Comparison of ENCODE assay signal across 8 cellular contexts in the genomic region with DNA sequence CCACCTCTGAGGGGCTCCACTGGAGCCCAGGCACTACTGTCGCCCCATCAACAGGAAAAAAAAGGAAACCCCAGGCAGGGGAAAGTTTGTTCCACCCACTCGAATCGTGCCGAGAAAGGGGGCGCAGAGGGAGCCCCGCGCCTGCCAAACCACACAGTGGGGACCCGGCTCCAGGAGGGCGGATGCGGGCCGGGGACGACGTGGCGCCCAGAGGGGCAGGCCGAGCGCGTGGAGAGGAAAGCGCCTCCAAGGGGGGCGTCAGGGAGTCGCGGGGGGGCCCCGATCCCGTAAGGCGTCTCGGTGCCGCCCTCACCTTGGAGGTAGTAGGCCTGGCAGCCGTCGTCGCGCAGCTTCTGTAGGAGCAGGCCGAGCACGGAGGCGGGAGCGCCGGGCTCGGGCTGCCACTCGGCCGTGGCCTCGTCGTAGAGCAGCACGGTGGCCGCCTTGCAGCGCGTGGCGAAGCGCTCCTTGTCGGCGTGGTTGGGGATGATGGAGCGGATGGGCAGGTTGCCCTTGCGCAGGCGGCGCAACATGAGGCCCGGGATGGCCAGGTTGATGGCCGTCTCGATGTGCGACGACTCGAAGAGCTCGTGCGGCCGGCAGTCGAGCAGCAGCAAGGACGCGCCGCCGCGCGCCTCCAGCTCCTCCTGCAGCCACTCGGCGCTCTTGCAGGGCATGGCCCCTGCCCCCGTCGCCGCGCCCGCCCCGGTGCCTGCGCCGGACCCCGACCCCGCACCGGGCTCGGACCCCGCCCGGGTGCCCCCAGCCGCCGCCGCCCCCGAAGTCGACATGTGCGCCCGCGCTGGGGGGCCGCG. TPM values are rescaled to one million over a fixed set of nuclear protein-coding genes. Genes with fewer than 3 reads are reported as not detected.
DNase-seq lines count a peak whose midpoint lies in the region; ATAC-seq, FAIRE-seq and TF ChIP-seq lines count a peak whose summit lies in the region.

No MANE protein-coding gene starts in this region.

- H3K36me3 Mint-ChIP-seq in CD8-positive, alpha-beta memory T cell = peaks cover 0 to 37% (median 7%) of the 10 kb centered on the region in 3 donors
- H3K36me3 Mint-ChIP-seq in activated CD4-positive, alpha-beta T cell treated with anti-CD3 and anti-CD28 coated beads, Interleukin-2, amount 10 ng/mL, durations not matched to agents 24 days and 14 days (ENCODE audit: low read depth) = peaks cover 29% of the 10 kb centered on the region
- H3K36me3 Mint-ChIP-seq in mesothelial cell of epicardium = peaks cover 6% of the 10 kb centered on the region

- peaks cover 46% of the 10 kb centered on the region for H3K4me1 ChIP-seq in CD8-positive, alpha-beta memory T cell (ENCODE audit: insufficient read depth, low read length)
- H3K4me1 ChIP-seq in stomach smooth muscle (ENCODE audit: control insufficient read depth, insufficient read depth, low read length) = peaks cover 60% of the 10 kb centered on the region

- no peaks in the 10 kb centered on the region for H3K9me3 Mint-ChIP-seq in CD8-positive, alpha-beta memory T cell
- H3K9me3 Mint-ChIP-seq in activated CD4-positive, alpha-beta T cell treated with anti-CD3 and anti-CD28 coated beads, Interleukin-2, amount 10 ng/mL, durations not matched to agents 24 days and 14 days = no peaks in the 10 kb centered on the region
- H3K9me3 Mint-ChIP-seq in mesothelial cell of epicardium = no peaks in the 10 kb centered on the region

- peak overlapping the region; percentile 29 to 97 (median 84) for H3K27ac Mint-ChIP-seq in CD8-positive, alpha-beta memory T cell
- H3K27ac Mint-ChIP-seq in activated CD4-positive, alpha-beta T cell treated with anti-CD3 and anti-CD28 coated beads, Interleukin-2, amount 10 ng/mL, durations not matched to agents 24 days and 14 days = peak overlapping the region; percentile 91
- peak overlapping the region; percentile 88 for H3K27ac Mint-ChIP-seq in mesothelial cell of epicardium

- TF ChIP-seq CTCF in mesothelial cell of epicardium (IDR thresholded peaks at IDR 0.05; ENCODE audit: unreplicated experiment) = no peak

- peak overlapping the region; percentile 76 to 80 for H3K9ac ChIP-seq in stomach smooth muscle (ENCODE audit: low read length in 2 of 2)

- in situ Hi-C loops in KBM-7 (cut with MboI; ENCODE audit: low pct_unique_long_range_greater_than_20kb, low sequenced_read_pairs) = no loop called here

- FAIRE-seq in RCC 7860 (lab: Jason Lieb, UNC) = no peak

- peak; percentile 1 for ATAC-seq in GM21360 (IDR thresholded peaks at IDR 0.05; ENCODE audit: unreplicated experiment)

- POLR2A ChIA-PET in CD8-positive, alpha-beta memory T cell (lab: Charles Lee) = interaction anchor here (1.1 to 2.8 kb wide), 2 partner anchors 60 to 223 kb away, joined by 4 to 8 read pairs; a partner anchor contains a TSS

- H3K27me3 ChIP-seq in CD8-positive, alpha-beta memory T cell (ENCODE audit: insufficient read depth, low read length, poor library complexity, severe bottlenecking) = no peaks in the 10 kb centered on the region
- H3K27me3 ChIP-seq in stomach smooth muscle (ENCODE audit: control insufficient read depth in 1 of 2, insufficient read depth in 2 of 2, low read length in 2 of 2) = no peaks in the 10 kb centered on the region

- CTCF ChIA-PET in CD8-positive, alpha-beta memory T cell (lab: Charles Lee) = interaction anchor here (0.6 to 2.4 kb wide), 13 partner anchors 9 to 371 kb away, joined by 3 to 18 read pairs (median 4); a partner anchor contains a TSS

- no peaks in the 10 kb centered on the region for H3K9me3 ChIP-seq in CD8-positive, alpha-beta memory T cell (ENCODE audit: low read length)
- H3K9me3 ChIP-seq in stomach smooth muscle (ENCODE audit: control insufficient read depth in 2 of 2, low read length in 2 of 2) = no peaks in the 10 kb centered on the region

- peak overlapping the region; percentile 88 for H3K4me3 ChIP-seq in CD8-positive, alpha-beta memory T cell (ENCODE audit: low read length)
- peak overlapping the region; percentile 80 to 82 for H3K4me3 ChIP-seq in stomach smooth muscle (ENCODE audit: low read length in 2 of 2)

- H3K27me3 Mint-ChIP-seq in CD8-positive, alpha-beta memory T cell = no peaks in the 10 kb centered on the region
- no peaks in the 10 kb centered on the region for H3K27me3 Mint-ChIP-seq in activated CD4-positive, alpha-beta T cell treated with anti-CD3 and anti-CD28 coated beads, Interleukin-2, amount 10 ng/mL, durations not matched to agents 24 days and 14 days
- H3K27me3 Mint-ChIP-seq in mesothelial cell of epicardium (ENCODE audit: low read depth) = no peaks in the 10 kb centered on the region

- peak overlapping the region; percentile 89 to 96 (median 91) for H3K4me3 Mint-ChIP-seq in CD8-positive, alpha-beta memory T cell
- H3K4me3 Mint-ChIP-seq in activated CD4-positive, alpha-beta T cell treated with anti-CD3 and anti-CD28 coated beads, Interleukin-2, amount 10 ng/mL, durations not matched to agents 24 days and 14 days = peak overlapping the region; percentile 91
- peak overlapping the region; percentile 88 for H3K4me3 Mint-ChIP-seq in mesothelial cell of epicardium

- H3K27ac ChIP-seq in CD8-positive, alpha-beta memory T cell (ENCODE audit: low read depth, low read length) = peak overlapping the region; percentile 70
- H3K27ac ChIP-seq in stomach smooth muscle (ENCODE audit: low read length) = peak overlapping the region; percentile 58

- peak; percentile 28 to 63 (median 40) for DNase-seq in CD8-positive, alpha-beta memory T cell
- DNase-seq in KBM-7 = peak; percentile 41
- peak; percentile 84 for DNase-seq in activated CD4-positive, alpha-beta T cell treated with anti-CD3 and anti-CD28 coated beads, Interleukin-2, amount 10 ng/mL, durations not matched to agents 24 days and 14 days
- DNase-seq in effector CD8-positive, alpha-beta T cell (lab: John Stamatoyannopoulos, UW) = peak; percentile 24
- DNase-seq in mesothelial cell of epicardium (ENCODE audit: low spot score in 2 of 2, unreplicated experiment in 2 of 2) = peak in 1 of 2 experiments; percentile 58
- DNase-seq in RCC 7860 (ENCODE audit: low spot score) = no peak

- H3K4me1 Mint-ChIP-seq in CD8-positive, alpha-beta memory T cell = peaks cover 39 to 54% (median 46%) of the 10 kb centered on the region in 3 donors
- H3K4me1 Mint-ChIP-seq in activated CD4-positive, alpha-beta T cell treated with anti-CD3 and anti-CD28 coated beads, Interleukin-2, amount 10 ng/mL, durations not matched to agents 24 days and 14 days = peaks cover 42% of the 10 kb centered on the region
- peaks cover 42% of the 10 kb centered on the region for H3K4me1 Mint-ChIP-seq in mesothelial cell of epicardium

- peaks cover 15% of the 10 kb centered on the region for H3K36me3 ChIP-seq in CD8-positive, alpha-beta memory T cell (ENCODE audit: insufficient read depth, low read length)
- peaks cover 13 to 14% of the 10 kb centered on the region in 2 donors for H3K36me3 ChIP-seq in stomach smooth muscle (ENCODE audit: control insufficient read depth in 2 of 2, insufficient read depth in 2 of 2, low read length in 2 of 2)

- intact Hi-C loops in activated CD4-positive, alpha-beta T cell treated with anti-CD3 and anti-CD28 coated beads, Interleukin-2, amount 10 ng/mL, durations not matched to agents 24 days and 14 days (cut with micrococcal nuclease) = loop anchor here (2.0 to 10.0 kb wide), 7 partner anchors 31 to 1441 kb away; a partner anchor contains a TSS

RNA-seq across cellular contexts. Expression of a gene that starts 0.6 kb away (rescaled TPM):
- total RNA-seq in CD8-positive, alpha-beta memory T cell = 10 to 100 TPM; 26.3 to 27.2 TPM
- 7.2 TPM for polyA plus RNA-seq in CD8-positive, alpha-beta memory T cell
- 33.5 and 34.0 TPM in 2 replicates for total RNA-seq in activated CD4-positive, alpha-beta T cell treated with anti-CD3 and anti-CD28 coated beads, Interleukin-2, amount 10 ng/mL, durations not matched to agents 24 days and 14 days
- total RNA-seq in mesothelial cell of epicardium = 32.0 to 34.6 TPM (median 32.2 TPM) in 3 replicates
